22 cellular contexts compared by ENCODE assay signal in genomic region chr18:66707473-66707872, GRCh38.
DNase-seq lines count a peak whose midpoint lies in the region; ATAC-seq, FAIRE-seq and TF ChIP-seq lines count a peak whose summit lies in the region.
"Had no signal": no experiment of that assay in that cellular context is flagged by ENCODE, and none has a peak within 500 bp of the region (broad histone marks: within the 10 kb centered on the region; RNA-seq: fewer than 3 reads in every experiment).

No MANE protein-coding gene starts in this region.

- H3K27ac ChIP-seq in GM23338 (ENCODE audit: low read depth) (no peak overlapping the region), OCI-LY3 (ENCODE audit: low read length) (no peak overlapping the region), H1 (ENCODE audit: low read depth, low read length) (no peak overlapping the region)
- H3K27ac ChIP-seq: A549 had no signal

- CTCF ChIA-PET in WTC11 (lab: Charles Lee): no interaction called here
- CTCF ChIA-PET in H1 (lab: Charles Lee; ENCODE audit: partially characterized antibody): interaction anchor here (1.4 kb wide), 1 partner anchor 11 kb away, joined by 5 read pairs; no protein-coding TSS in a partner anchor

- H4K5ac ChIP-seq in H1 (ENCODE audit: insufficient read length, low read depth, low read length): no peak overlapping the region

- H3K4me1 ChIP-seq in GM23338 (ENCODE audit: insufficient read depth) (no peaks in the 10 kb centered on the region), OCI-LY3 (ENCODE audit: low read length) (peaks cover 16% of the 10 kb centered on the region), H1 (replicated peaks in 1 of 4; ENCODE audit: control insufficient read depth in 3 of 4, insufficient read depth in 4 of 4, low read length in 3 of 4) (no peaks in the 10 kb centered on the region)
- H3K4me1 ChIP-seq: A549 had no signal

- no peak overlapping the region for H2BK20ac ChIP-seq in H1 (ENCODE audit: low read length)

- H2BK12ac ChIP-seq in H1 (ENCODE audit: low read depth, low read length): no peak overlapping the region

- H3F3A ChIP-seq in GM23338 (replicated peaks; ENCODE audit: low read depth): no peaks in the 10 kb centered on the region

- H3K79me2 ChIP-seq in GM23338 (replicated peaks; ENCODE audit: insufficient read depth): no peaks in the 10 kb centered on the region
- H3K79me2 ChIP-seq in OCI-LY3 (ENCODE audit: low read length): no peaks in the 10 kb centered on the region
- no peaks in the 10 kb centered on the region for H3K79me2 ChIP-seq in H1 (ENCODE audit: control insufficient read depth in 1 of 2, insufficient read depth in 2 of 2, low read length in 2 of 2)

- H3K18ac ChIP-seq in H1 (ENCODE audit: extremely low read depth, low read length): no peak overlapping the region

- no peaks in the 10 kb centered on the region for H3K23me2 ChIP-seq in H1 (ENCODE audit: low read depth, low read length)

- H4K20me1 ChIP-seq in GM23338 (replicated peaks; ENCODE audit: insufficient read depth): no peaks in the 10 kb centered on the region
- H4K20me1 ChIP-seq in OCI-LY3 (ENCODE audit: insufficient read depth, low read length): no peaks in the 10 kb centered on the region
- H4K20me1 ChIP-seq in H1 (replicated peaks in 1 of 2; ENCODE audit: control insufficient read depth in 1 of 2, insufficient read depth in 2 of 2, low read length in 2 of 2): no peaks in the 10 kb centered on the region

- no peak for TF ChIP-seq RAD21 in H1 (IDR thresholded peaks at IDR 0.05 in 1 of 2, conservative IDR thresholded peaks at IDR 0.05 in 1 of 2; ENCODE audit: low read depth in 2 of 2, low read length in 2 of 2)

- no peak for FAIRE-seq in H1 (lab: Jason Lieb, UNC)
- no peak for FAIRE-seq in RCC 7860 (lab: Jason Lieb, UNC)
- FAIRE-seq: A549, GM12892, GM19239 had no signal

- no peaks in the 10 kb centered on the region for H3K36me3 Mint-ChIP-seq in GM23338 (ENCODE audit: low read depth)
- no peaks in the 10 kb centered on the region for H3K36me3 Mint-ChIP-seq in WTC11
- H3K36me3 Mint-ChIP-seq: CD4-positive, alpha-beta memory T cell had no signal

- H3K4me1 Mint-ChIP-seq in GM23338: no peaks in the 10 kb centered on the region
- H3K4me1 Mint-ChIP-seq in WTC11: no peaks in the 10 kb centered on the region
- H3K4me1 Mint-ChIP-seq: CD4-positive, alpha-beta memory T cell; H9 had no signal

- H3K4ac ChIP-seq in H1 (replicated peaks; ENCODE audit: insufficient read length, low read depth, low read length): no peak overlapping the region

- H3K27me3 ChIP-seq in GM23338 (ENCODE audit: insufficient read depth) (no peaks in the 10 kb centered on the region), OCI-LY3 (ENCODE audit: low read depth, low read length) (no peaks in the 10 kb centered on the region), H1 (replicated peaks in 1 of 4; ENCODE audit: control insufficient read depth in 3 of 4, extremely low read depth in 1 of 4, insufficient read depth in 3 of 4, low read length in 3 of 4) (no peaks in the 10 kb centered on the region)

- H3K9me3 Mint-ChIP-seq in GM23338 (no peaks in the 10 kb centered on the region), WTC11 (no peaks in the 10 kb centered on the region)
- H3K9me3 Mint-ChIP-seq: H9 had no signal

- H2BK15ac ChIP-seq in H1 (ENCODE audit: low read length): no peak overlapping the region

- no peak overlapping the region for H3K23ac ChIP-seq in H1 (ENCODE audit: insufficient read length)

- no peak for TF ChIP-seq EP300 in H1 (IDR thresholded peaks at IDR 0.05; ENCODE audit: borderline replicate concordance in 1 of 2, low read depth in 2 of 2, low read length in 2 of 2)

- no peak overlapping the region for H4K91ac ChIP-seq in H1 (replicated peaks; ENCODE audit: insufficient read length, low read length)

- H3K79me1 ChIP-seq in H1 (ENCODE audit: low read depth, low read length): no peaks in the 10 kb centered on the region

- no peak overlapping the region for H3K4me3 Mint-ChIP-seq in GM23338
- H3K4me3 Mint-ChIP-seq in WTC11: no peak overlapping the region
- H3K4me3 Mint-ChIP-seq: CD4-positive, alpha-beta memory T cell; H9 had no signal

- 0 out of 2 replicates have a peak overlapping the region, but pooled peaks have one; percentile 24 for H2AFZ ChIP-seq in GM23338
- H2AFZ ChIP-seq in OCI-LY3 (ENCODE audit: low read depth, low read length): peak overlapping the region; percentile 27; the same call in 1 of the 2 replicates
- 0 out of 2 replicates have a peak overlapping the region, but pooled peaks have one; percentile 1 for H2AFZ ChIP-seq in H1 (ENCODE audit: low read length)

- no peak overlapping the region for H2AK5ac ChIP-seq in H1 (ENCODE audit: low read depth, low read length)

- H3K27ac Mint-ChIP-seq in GM23338 (no peak overlapping the region), WTC11 (no peak overlapping the region)
- H3K27ac Mint-ChIP-seq: CD4-positive, alpha-beta memory T cell had no signal

- 90% methylated on average over 5 of the region's 5 CpGs; no CpG with 5 or more reads in 1 of the 2 experiments for WGBS in H1 (ENCODE audit: extremely low coverage in 1 of 2, insufficient coverage in 1 of 2, insufficient read length in 1 of 2, insufficient replicate concordance in 2 of 2, low coverage in 1 of 2, low lambda C conversion rate in 2 of 2, missing lambda C conversion rate in 1 of 2), 2 experiments

- H2BK5ac ChIP-seq in H1 (ENCODE audit: low read depth, low read length): no peak overlapping the region

- TF ChIP-seq POLR2A in H1 (IDR thresholded peaks at IDR 0.05; ENCODE audit: control extremely low read depth in 1 of 2, low read depth in 2 of 2, low read length in 2 of 2): no peak

- DNase-seq in GM23338 (ENCODE audit: low spot score) (no peak), WTC11 (ENCODE audit: low spot score) (no peak), H1 (ENCODE audit: low read depth in 1 of 2, low spot score in 2 of 2) (no peak), ACHN (no peak), RCC 7860 (ENCODE audit: low spot score) (no peak)
- DNase-seq: 8988T; C1 segment of cervical spinal cord; Calu3; CD4-positive, alpha-beta memory T cell; COR-L47; DMS53; DMS79 treated with DMSO at 0.1 percent for 48 hours; GF-D8; GOT3; H9 had no signal

- in situ Hi-C loops in ACHN (cut with HindIII; ENCODE audit: low pct_ligation_motif_present, low pct_unique_long_range_greater_than_20kb, low sequenced_read_pairs): no loop called here

- H3K9me3 ChIP-seq in OCI-LY3 (ENCODE audit: insufficient read depth, low read length): peaks cover 9% of the 10 kb centered on the region; the same call in 1 of the 2 replicates
- no peaks in the 10 kb centered on the region for H3K9me3 ChIP-seq in H1 (ENCODE audit: insufficient read depth in 2 of 2, low read depth in 1 of 2, low read length in 1 of 2)
- H3K9me3 ChIP-seq: A549 had no signal

- no peak overlapping the region for H2BK120ac ChIP-seq in H1 (replicated peaks; ENCODE audit: low read depth, low read length)

- TF ChIP-seq CTCF in GM23338 (conservative IDR thresholded peaks at IDR 0.05; ENCODE audit: low read depth in 2 of 2): no peak
- TF ChIP-seq CTCF in OCI-LY3 (IDR thresholded peaks at IDR 0.05; ENCODE audit: low read depth, low read length): no peak
- TF ChIP-seq CTCF in WTC11 (IDR thresholded peaks at IDR 0.05): no peak
- no peak for TF ChIP-seq CTCF in H1 (IDR thresholded peaks at IDR 0.05; ENCODE audit: control extremely low read depth in 1 of 3, insufficient read depth in 1 of 3, low read depth in 1 of 3, low read length in 3 of 3)

- H4K8ac ChIP-seq in H1 (ENCODE audit: extremely low read depth, insufficient read depth, low read length): no peak overlapping the region

- no peak overlapping the region for H3K4me2 ChIP-seq in GM23338
- H3K4me2 ChIP-seq in OCI-LY3 (ENCODE audit: low read length): no peak overlapping the region
- no peak overlapping the region for H3K4me2 ChIP-seq in H1 (ENCODE audit: insufficient read depth in 1 of 2, low read depth in 2 of 2, low read length in 2 of 2)
- H3K4me2 ChIP-seq: A549 had no signal

- H3K4me3 ChIP-seq in GM23338 (no peak overlapping the region), OCI-LY3 (ENCODE audit: low read length) (no peak overlapping the region), H1 (ENCODE audit: extremely low read depth in 1 of 4, insufficient read depth in 2 of 4, low read depth in 3 of 4, low read length in 4 of 4) (no peak overlapping the region)
- H3K4me3 ChIP-seq: A549 had no signal

- H3K9ac ChIP-seq in OCI-LY3 (ENCODE audit: low read length) (no peak overlapping the region), H1 (replicated peaks in 1 of 4; ENCODE audit: extremely low read depth in 1 of 4, low read depth in 3 of 4, low read length in 3 of 4) (no peak overlapping the region)

- POLR2A ChIA-PET in WTC11 (lab: Charles Lee) (no interaction called here), H1 (lab: Charles Lee; ENCODE audit: partially characterized antibody) (no interaction called here)

- ATAC-seq in GM23338: no peak
- peak; percentile 72 for ATAC-seq in WTC11
- ATAC-seq in GM21390 (IDR thresholded peaks at IDR 0.05; ENCODE audit: unreplicated experiment): no peak
- ATAC-seq in HG03196 (IDR thresholded peaks at IDR 0.05; ENCODE audit: unreplicated experiment): no peak
- ATAC-seq: A549, HCT116 had no signal

- no peak overlapping the region for H3K14ac ChIP-seq in H1 (ENCODE audit: insufficient read length)

- H3K27me3 Mint-ChIP-seq in GM23338 (ENCODE audit: insufficient read depth, low read depth, poor library complexity) (peaks cover 2% of the 10 kb centered on the region), WTC11 (ENCODE audit: low read depth) (no peaks in the 10 kb centered on the region)
- H3K27me3 Mint-ChIP-seq: CD4-positive, alpha-beta memory T cell had no signal

- H3K36me3 ChIP-seq in GM23338 (ENCODE audit: insufficient read depth): no peaks in the 10 kb centered on the region
- peaks cover 13% of the 10 kb centered on the region for H3K36me3 ChIP-seq in OCI-LY3 (replicated peaks; ENCODE audit: low read depth, low read length)
- no peaks in the 10 kb centered on the region for H3K36me3 ChIP-seq in H1 (ENCODE audit: control insufficient read depth in 2 of 4, insufficient read depth in 4 of 4, low read length in 3 of 4)

- no peaks in the 10 kb centered on the region for H3K9me2 ChIP-seq in GM23338 (ENCODE audit: insufficient read depth)

- H3K56ac ChIP-seq in H1 (replicated peaks; ENCODE audit: insufficient read length, low read depth, low read length): no peak overlapping the region

TF ChIP-seq in GM23338, 12 proteins besides CTCF, POLR2A, EP300 and RAD21 (continues in another document):
- TF ChIP-seq POLR2AphosphoS5 (IDR thresholded peaks at IDR 0.05; ENCODE audit: low read depth): no peak
- TF ChIP-seq ZNF331 (CRISPR knock-in tag; IDR thresholded peaks at IDR 0.05; ENCODE audit: low read depth): no peak
- TF ChIP-seq STAT1 (IDR thresholded peaks at IDR 0.05; ENCODE audit: unreplicated experiment): no peak

TF ChIP-seq in WTC11, 78 proteins besides CTCF, POLR2A, EP300 and RAD21 (continues in another document):
- no peak for TF ChIP-seq TEAD4 (CRISPR knock-in tag; IDR thresholded peaks at IDR 0.05)
- no peak for TF ChIP-seq GABPB1 (CRISPR knock-in tag; IDR thresholded peaks at IDR 0.05)
- no peak for TF ChIP-seq MXD4 (CRISPR knock-in tag; IDR thresholded peaks at IDR 0.05; ENCODE audit: borderline replicate concordance)
- TF ChIP-seq ZNF121 (CRISPR knock-in tag; IDR thresholded peaks at IDR 0.05): no peak

TF ChIP-seq in H1, 55 proteins besides CTCF, POLR2A, EP300 and RAD21 (continues in another document):
- TF ChIP-seq SIX5 (IDR thresholded peaks at IDR 0.05; ENCODE audit: low read depth, low read length) (no peak), ASH2L (IDR thresholded peaks at IDR 0.05; ENCODE audit: low read length) (no peak), PHF8 (conservative IDR thresholded peaks at IDR 0.05; ENCODE audit: low read depth, low read length) (no peak)
